In the genomic region with DNA sequence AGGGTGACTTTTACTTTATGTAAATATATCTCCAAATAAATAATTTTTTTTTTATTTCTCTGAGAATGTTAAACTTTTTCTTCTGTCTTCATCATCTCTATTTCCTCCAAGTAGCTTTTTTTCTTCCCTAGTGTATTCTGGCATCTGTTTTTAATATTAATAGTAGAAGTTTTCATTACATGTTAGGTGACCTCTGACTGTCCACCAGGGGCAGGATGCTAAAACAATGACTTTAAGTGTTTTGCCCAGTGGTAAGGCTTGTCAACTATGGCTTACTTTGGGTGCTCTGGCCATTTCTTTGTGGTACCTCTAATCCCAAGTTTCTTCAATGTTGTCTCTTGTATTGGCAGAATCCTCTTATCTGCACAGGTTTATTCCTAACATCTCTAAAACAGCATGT, we compare ENCODE assay signal across 12 cellular contexts.
DNase-seq lines count a peak whose midpoint lies in the region; ATAC-seq, FAIRE-seq and TF ChIP-seq lines count a peak whose summit lies in the region.
"Had no signal": no experiment of that assay in that cellular context is flagged by ENCODE, and none has a peak within 500 bp of the region (broad histone marks: within the 10 kb centered on the region; RNA-seq: fewer than 3 reads in every experiment).

No MANE protein-coding gene starts in this region.

- TF ChIP-seq CTCF in Loucy (conservative IDR thresholded peaks at IDR 0.05; ENCODE audit: low read length): peak; percentile 54
- peak; percentile 67 for TF ChIP-seq CTCF in chondrocyte (IDR thresholded peaks at IDR 0.05)
- TF ChIP-seq CTCF in neural crest cell (conservative IDR thresholded peaks at IDR 0.05): peak; percentile 49

- H3K36me3 Mint-ChIP-seq in chondrocyte (ENCODE audit: low read depth): peaks cover 13% of the 10 kb centered on the region
- peaks cover 9% of the 10 kb centered on the region for H3K36me3 Mint-ChIP-seq in neural crest cell (ENCODE audit: low read depth)
- peaks cover 4% of the 10 kb centered on the region for H3K36me3 Mint-ChIP-seq in stimulated activated effector memory CD8-positive, alpha-beta T cell treated with anti-CD3 and anti-CD28 coated beads, Interleukin-12 subunit alpha, Interleukin-12 subunit beta, amount 100 ng/mL, for 72 hours

- no peak for ATAC-seq in stimulated activated effector memory CD8-positive, alpha-beta T cell treated with anti-CD3 and anti-CD28 coated beads, Interleukin-12 subunit alpha, Interleukin-12 subunit beta, amount 100 ng/mL, for 72 hours
- ATAC-seq in GM21825 (IDR thresholded peaks at IDR 0.05; ENCODE audit: unreplicated experiment): no peak

- H3K27me3 ChIP-seq in Loucy (ENCODE audit: insufficient read depth, low read length, poor library complexity, severe bottlenecking): no peaks in the 10 kb centered on the region
- H3K27me3 ChIP-seq: SJCRH30 had no signal

- peaks cover 33% of the 10 kb centered on the region; the same call in 1 of the 2 replicates for H3K36me3 ChIP-seq in Loucy (ENCODE audit: insufficient read depth, low read length)
- H3K36me3 ChIP-seq: SJCRH30 had no signal

- no peaks in the 10 kb centered on the region for H3K27me3 Mint-ChIP-seq in chondrocyte (ENCODE audit: low read depth)
- H3K27me3 Mint-ChIP-seq in neural crest cell (ENCODE audit: low read depth): no peaks in the 10 kb centered on the region

- H3K4me1 Mint-ChIP-seq in chondrocyte (ENCODE audit: low read depth) (no peaks in the 10 kb centered on the region), neural crest cell (no peaks in the 10 kb centered on the region)
- no peaks in the 10 kb centered on the region for H3K4me1 Mint-ChIP-seq in stimulated activated effector memory CD8-positive, alpha-beta T cell treated with anti-CD3 and anti-CD28 coated beads, Interleukin-12 subunit alpha, Interleukin-12 subunit beta, amount 100 ng/mL, for 72 hours

- peak; percentile 13 for FAIRE-seq in G401.6 (lab: Jason Lieb, UNC)

- no peak for DNase-seq in chondrocyte (ENCODE audit: low spot score)
- DNase-seq in neural crest cell (ENCODE audit: low read depth, low spot score): no peak
- no peak for DNase-seq in stimulated activated effector memory CD8-positive, alpha-beta T cell treated with anti-CD3 and anti-CD28 coated beads, Interleukin-12 subunit alpha, Interleukin-12 subunit beta, amount 100 ng/mL, for 72 hours (ENCODE audit: low spot score in 2 of 2)
- DNase-seq in activated CD4-positive, alpha-beta T cell treated with anti-CD3 and anti-CD28 coated beads for 48 hours: no peak
- no peak for DNase-seq in medulla oblongata (ENCODE audit: extremely low spot score)
- DNase-seq: activated CD4-positive, CD25-positive, alpha-beta regulatory T cell treated with anti-CD3 and anti-CD28 coated beads, Interleukin-2, amount 50 U/mL, for 72 hours; caudate nucleus; NCI-H446 had no signal

- H2AFZ ChIP-seq in Loucy (ENCODE audit: low read length): no peak overlapping the region

- H3K27ac Mint-ChIP-seq in chondrocyte (ENCODE audit: unreplicated experiment) (no peak overlapping the region), neural crest cell (ENCODE audit: unreplicated experiment) (no peak overlapping the region)
- no peak overlapping the region for H3K27ac Mint-ChIP-seq in stimulated activated effector memory CD8-positive, alpha-beta T cell treated with anti-CD3 and anti-CD28 coated beads, Interleukin-12 subunit alpha, Interleukin-12 subunit beta, amount 100 ng/mL, for 72 hours

- H3F3A ChIP-seq in Loucy (ENCODE audit: low read depth): no peaks in the 10 kb centered on the region

- H3K79me2 ChIP-seq in Loucy (ENCODE audit: insufficient read depth, low read length): no peaks in the 10 kb centered on the region

- H4K20me1 ChIP-seq in Loucy (ENCODE audit: insufficient read depth, low read length, poor library complexity, severe bottlenecking): no peaks in the 10 kb centered on the region

- no peak overlapping the region for H3K4me3 Mint-ChIP-seq in chondrocyte (ENCODE audit: unreplicated experiment)
- H3K4me3 Mint-ChIP-seq in neural crest cell: no peak overlapping the region
- H3K4me3 Mint-ChIP-seq in stimulated activated effector memory CD8-positive, alpha-beta T cell treated with anti-CD3 and anti-CD28 coated beads, Interleukin-12 subunit alpha, Interleukin-12 subunit beta, amount 100 ng/mL, for 72 hours: no peak overlapping the region

- H3K4me2 ChIP-seq in Loucy (ENCODE audit: low read depth, low read length, poor library complexity, severe bottlenecking): no peak overlapping the region

- no peak overlapping the region for H3K4me3 ChIP-seq in Loucy (ENCODE audit: low read length, poor library complexity, severe bottlenecking)
- H3K4me3 ChIP-seq: SJCRH30 had no signal

- no peaks in the 10 kb centered on the region for H3K4me1 ChIP-seq in Loucy (ENCODE audit: insufficient read depth, low read length, poor library complexity, severe bottlenecking)
- H3K4me1 ChIP-seq: SJCRH30 had no signal

- H3K9ac ChIP-seq in Loucy (ENCODE audit: low read depth, low read length, poor library complexity, severe bottlenecking): no peak overlapping the region

- H3K9me3 ChIP-seq in Loucy (ENCODE audit: insufficient read depth, low read depth, low read length): no peaks in the 10 kb centered on the region
- H3K9me3 ChIP-seq: SJCRH30 had no signal

- H3K9me3 Mint-ChIP-seq in chondrocyte (ENCODE audit: low read depth) (peaks cover 12% of the 10 kb centered on the region), neural crest cell (no peaks in the 10 kb centered on the region)
- H3K9me3 Mint-ChIP-seq in stimulated activated effector memory CD8-positive, alpha-beta T cell treated with anti-CD3 and anti-CD28 coated beads, Interleukin-12 subunit alpha, Interleukin-12 subunit beta, amount 100 ng/mL, for 72 hours: no peaks in the 10 kb centered on the region

- no peaks in the 10 kb centered on the region for H3K9me2 ChIP-seq in Loucy (replicated peaks; ENCODE audit: low read depth, low read length)
